In the genomic region with DNA sequence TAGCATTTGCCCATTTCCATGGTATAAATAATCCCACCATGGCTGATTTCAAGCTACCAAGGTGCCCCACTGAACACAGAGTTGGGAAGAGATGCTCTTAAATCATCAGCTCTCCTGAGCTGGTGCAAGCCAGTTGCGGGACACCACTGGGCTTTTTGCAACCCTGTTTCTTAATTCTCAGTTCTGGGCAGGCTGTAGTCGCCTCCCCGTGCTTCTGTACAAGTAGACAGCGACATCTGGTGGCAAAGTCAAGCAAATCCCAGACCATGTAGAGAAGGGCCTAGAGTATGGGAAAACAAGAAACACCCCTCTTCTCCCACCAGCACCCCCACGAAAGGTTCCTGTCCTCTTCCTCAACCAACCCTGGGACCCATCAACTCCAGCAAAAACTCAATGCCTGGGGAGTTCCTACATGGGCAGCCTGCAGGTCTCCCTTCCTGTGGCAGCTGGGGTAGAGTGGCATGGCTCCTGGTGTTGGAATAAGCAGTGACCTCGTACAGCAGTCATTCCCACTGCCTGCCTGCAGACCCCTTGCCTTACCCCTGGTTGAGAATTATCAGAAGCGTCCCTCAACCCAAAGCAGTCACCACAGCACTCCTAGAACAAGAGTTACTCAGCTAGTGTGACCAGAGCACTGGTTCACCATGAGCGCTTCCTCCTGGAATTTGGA, we compare ENCODE assay signal across 8 cellular contexts.
DNase-seq lines count a peak whose midpoint lies in the region; ATAC-seq and TF ChIP-seq lines count a peak whose summit lies in the region.

No MANE protein-coding gene starts in this region.

- no peak for TF ChIP-seq CTCF in lower leg skin (IDR thresholded peaks at IDR 0.05)

- intact Hi-C loops in lower leg skin (cut with DNase I; ENCODE audit: low total_unique reads), result loop anchor here (10.0 kb wide), 1 partner anchor 101 kb away; no protein-coding TSS in a partner anchor

- H3K4me3 ChIP-seq in lower leg skin (ENCODE audit: low read depth, poor library complexity, severe bottlenecking), result no peak overlapping the region

- WGBS in lower leg skin, 2 donors, result 15 to 21% methylated on average over 6 to 8 of the region's 8 CpGs

- DNase-seq in SIG-M5 treated with dmso at 0.1 percent for 504 hours (lab: John Stamatoyannopoulos, UW; ENCODE audit: unreplicated experiment) (peak; percentile 79), SIG-M5 (lab: John Stamatoyannopoulos, UW) (no peak), NCI-H2227 (lab: John Stamatoyannopoulos, UW; ENCODE audit: unreplicated experiment) (peak; percentile 70), dedifferentiated amniotic fluid mesenchymal stem cell (ENCODE audit: extremely low spot score) (peak; percentile 55), lower leg skin (ENCODE audit: low spot score in 2 of 2) (peak; percentile 56 to 91)
- peak; percentile 59 to 70 for DNase-seq in activated CD4-positive, alpha-beta T cell treated with anti-CD3 and anti-CD28 coated beads for 4 hours
- peak; percentile 38 to 56 (median 53) for DNase-seq in stimulated activated CD4-positive, alpha-beta T cell treated with anti-CD3 and anti-CD28 coated beads, TNF-alpha, amount 100 ng/mL, for 48 hours (ENCODE audit: low read depth in 3 of 3)

- no peak for ATAC-seq in HG02870 (IDR thresholded peaks at IDR 0.05; ENCODE audit: unreplicated experiment)

- TF ChIP-seq POLR2A in lower leg skin (IDR thresholded peaks at IDR 0.05), result no peak
